ENCODE assay signal across 12 cellular contexts in the genomic region with DNA sequence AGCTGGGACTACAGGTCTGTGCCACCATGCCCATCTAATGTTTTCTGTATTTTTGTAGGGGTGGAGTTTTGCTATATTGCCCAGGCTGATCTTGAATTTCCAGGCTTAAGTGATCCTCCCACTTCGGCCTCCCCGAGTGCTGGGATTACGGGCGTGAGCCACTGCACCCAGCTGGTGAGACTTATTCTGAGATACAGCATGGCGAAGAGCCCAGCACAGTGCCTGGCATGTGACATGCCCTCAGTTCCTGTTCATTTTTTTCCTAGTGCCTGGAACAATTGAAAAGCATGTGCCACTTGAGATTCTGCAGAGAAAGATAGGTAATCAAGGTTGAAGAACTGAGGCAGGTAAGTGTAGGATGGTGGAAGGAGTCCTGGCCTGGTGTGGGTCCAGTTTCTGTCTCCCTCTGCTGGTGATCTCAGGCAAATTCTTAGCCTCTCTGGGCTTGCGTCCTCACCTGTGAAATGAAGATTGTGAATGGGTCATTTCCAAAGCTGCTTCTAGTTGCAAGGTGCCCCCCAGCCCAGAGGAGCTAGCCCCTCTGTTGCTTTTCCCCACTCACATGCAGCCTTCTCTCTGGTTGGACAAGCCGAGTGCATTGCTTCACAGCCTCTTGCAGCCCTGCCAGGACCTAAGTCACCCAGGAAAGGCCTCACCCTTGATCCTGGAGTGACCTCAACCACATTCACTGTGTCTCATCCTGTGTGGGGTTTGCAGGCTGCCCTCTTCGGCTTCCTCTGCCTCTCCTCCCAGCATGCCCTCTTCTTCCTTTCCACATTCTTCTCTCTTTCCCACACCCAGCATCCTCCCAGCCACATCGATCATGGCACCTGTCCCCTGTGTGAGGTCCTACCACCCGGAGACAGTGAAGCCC. TPM values are rescaled to one million over a fixed set of nuclear protein-coding genes. Genes with fewer than 3 reads are reported as not detected.
DNase-seq lines count a peak whose midpoint lies in the region; ATAC-seq and TF ChIP-seq lines count a peak whose summit lies in the region.
"Had no signal": no experiment of that assay in that cellular context is flagged by ENCODE, and none has a peak within 500 bp of the region (broad histone marks: within the 10 kb centered on the region; RNA-seq: fewer than 3 reads in every experiment).

No MANE protein-coding gene starts in this region.

- H3K27ac Mint-ChIP-seq in activated CD4-positive, alpha-beta T cell treated with anti-CD3 and anti-CD28 coated beads, Interleukin-2, amount 10 ng/mL, durations not matched to agents 7 days and 5 days, result peak overlapping the region; percentile 25
- H3K27ac Mint-ChIP-seq in immature natural killer cell, result no peak overlapping the region
- H3K27ac Mint-ChIP-seq: activated T-cell treated with anti-CD3 and anti-CD28 coated beads, Interleukin-2, amount 50 U/mL, for 72 hours; stimulated activated effector memory CD8-positive, alpha-beta T cell treated with anti-CD3 and anti-CD28 coated beads, Interleukin-12 subunit alpha, Interleukin-12 subunit beta, amount 100 ng/mL, for 72 hours had no signal

- intact Hi-C loops in posterior vena cava (cut with DNase I), result no loop called here

- H3K27me3 Mint-ChIP-seq in activated CD4-positive, alpha-beta T cell treated with anti-CD3 and anti-CD28 coated beads, Interleukin-2, amount 10 ng/mL, durations not matched to agents 7 days and 5 days, result peaks cover 32% of the 10 kb centered on the region
- peaks cover 3 to 15% (median 9%) of the 10 kb centered on the region in 3 donors for H3K27me3 Mint-ChIP-seq in immature natural killer cell (ENCODE audit: low read depth in 3 of 3)

- CTCF ChIA-PET in activated CD4-positive, alpha-beta T cell treated with anti-CD3 and anti-CD28 coated beads, Interleukin-2, amount 10 ng/mL, durations not matched to agents 7 days and 5 days (lab: Charles Lee), result interaction anchor here (1.3 to 2.2 kb wide), 2 partner anchors 10 to 21 kb away, joined by 4 read pairs; no protein-coding TSS in a partner anchor

- TF ChIP-seq CTCF in LNCaP clone FGC (IDR thresholded peaks at IDR 0.05; ENCODE audit: control insufficient read depth, extremely low read depth, insufficient read depth) (peak; percentile 30; the same call in 1 of the 2 replicates), coronary artery (IDR thresholded peaks at IDR 0.05) (no peak)

- H3K36me3 Mint-ChIP-seq in activated CD4-positive, alpha-beta T cell treated with anti-CD3 and anti-CD28 coated beads, Interleukin-2, amount 10 ng/mL, durations not matched to agents 7 days and 5 days (ENCODE audit: low read depth), result no peaks in the 10 kb centered on the region
- no peaks in the 10 kb centered on the region for H3K36me3 Mint-ChIP-seq in immature natural killer cell
- H3K36me3 Mint-ChIP-seq: stimulated activated effector memory CD8-positive, alpha-beta T cell treated with anti-CD3 and anti-CD28 coated beads, Interleukin-12 subunit alpha, Interleukin-12 subunit beta, amount 100 ng/mL, for 72 hours had no signal

- peaks cover under 1% of the 10 kb centered on the region for H3K4me1 Mint-ChIP-seq in activated CD4-positive, alpha-beta T cell treated with anti-CD3 and anti-CD28 coated beads, Interleukin-2, amount 10 ng/mL, durations not matched to agents 7 days and 5 days
- peaks cover 6 to 21% of the 10 kb centered on the region in 2 donors for H3K4me1 Mint-ChIP-seq in immature natural killer cell

- ATAC-seq in HG03108 (IDR thresholded peaks at IDR 0.05; ENCODE audit: unreplicated experiment) (no peak), HG03457 (IDR thresholded peaks at IDR 0.05; ENCODE audit: unreplicated experiment) (no peak)
- ATAC-seq: activated T-cell treated with anti-CD3 and anti-CD28 coated beads, Interleukin-2, amount 50 U/mL, for 72 hours; stimulated activated effector memory CD8-positive, alpha-beta T cell treated with anti-CD3 and anti-CD28 coated beads, Interleukin-12 subunit alpha, Interleukin-12 subunit beta, amount 100 ng/mL, for 72 hours had no signal

- H3K4me3 ChIP-seq in LNCaP clone FGC (ENCODE audit: low read depth, low read length) (no peak overlapping the region), coronary artery (no peak overlapping the region)

- POLR2A ChIA-PET in activated CD4-positive, alpha-beta T cell treated with anti-CD3 and anti-CD28 coated beads, Interleukin-2, amount 10 ng/mL, durations not matched to agents 7 days and 5 days (lab: Charles Lee), result no interaction called here

- DNase-seq in activated CD4-positive, alpha-beta T cell treated with anti-CD3 and anti-CD28 coated beads, Interleukin-2, amount 10 ng/mL, durations not matched to agents 7 days and 5 days, result no peak
- DNase-seq in activated CD4-positive, alpha-beta T cell treated with anti-CD3 and anti-CD28 coated beads, Interleukin-2, amount 50 U/mL, for 4 hours, result no peak
- DNase-seq in LNCaP clone FGC (ENCODE audit: low read depth) (no peak), coronary artery (ENCODE audit: low spot score) (peak; percentile 63), posterior vena cava (ENCODE audit: low spot score) (peak; percentile 32), immature natural killer cell (no peak)
- DNase-seq: activated T-cell treated with anti-CD3 and anti-CD28 coated beads, Interleukin-2, amount 50 U/mL, for 72 hours; NCI-H526 had no signal

- no peak overlapping the region for H3K4me3 Mint-ChIP-seq in activated CD4-positive, alpha-beta T cell treated with anti-CD3 and anti-CD28 coated beads, Interleukin-2, amount 10 ng/mL, durations not matched to agents 7 days and 5 days
- H3K4me3 Mint-ChIP-seq in immature natural killer cell, result no peak overlapping the region
- H3K4me3 Mint-ChIP-seq: activated T-cell treated with anti-CD3 and anti-CD28 coated beads, Interleukin-2, amount 50 U/mL, for 72 hours; stimulated activated effector memory CD8-positive, alpha-beta T cell treated with anti-CD3 and anti-CD28 coated beads, Interleukin-12 subunit alpha, Interleukin-12 subunit beta, amount 100 ng/mL, for 72 hours had no signal

- no peaks in the 10 kb centered on the region for H3K9me3 Mint-ChIP-seq in activated CD4-positive, alpha-beta T cell treated with anti-CD3 and anti-CD28 coated beads, Interleukin-2, amount 10 ng/mL, durations not matched to agents 7 days and 5 days
- no peaks in the 10 kb centered on the region for H3K9me3 Mint-ChIP-seq in immature natural killer cell
- H3K9me3 Mint-ChIP-seq: activated T-cell treated with anti-CD3 and anti-CD28 coated beads, Interleukin-2, amount 50 U/mL, for 72 hours; stimulated activated effector memory CD8-positive, alpha-beta T cell treated with anti-CD3 and anti-CD28 coated beads, Interleukin-12 subunit alpha, Interleukin-12 subunit beta, amount 100 ng/mL, for 72 hours had no signal

- H3K27ac ChIP-seq in coronary artery, result no peak overlapping the region

RNA-seq across cellular contexts. Expression of a gene that starts 4.3 kb away (rescaled TPM):
- not detected for total RNA-seq in activated CD4-positive, alpha-beta T cell treated with anti-CD3 and anti-CD28 coated beads, Interleukin-2, amount 10 ng/mL, durations not matched to agents 7 days and 5 days
- not detected for total RNA-seq in posterior vena cava
- not detected for polyA plus RNA-seq in immature natural killer cell
- total RNA-seq: activated T-cell treated with anti-CD3 and anti-CD28 coated beads, Interleukin-2, amount 50 U/mL, for 72 hours; M059J had no signal

Comparison
In these comparisons a context has a peak if more than half of its experiments do, and no peak if none do; other contexts are left out.
1. DNase-seq: peak in coronary artery (single experiment) and posterior vena cava (single experiment); none in activated CD4-positive, alpha-beta T cell treated with anti-CD3 and anti-CD28 coated beads, Interleukin-2, amount 10 ng/mL, durations not matched to agents 7 days and 5 days (single experiment), activated CD4-positive, alpha-beta T cell treated with anti-CD3 and anti-CD28 coated beads, Interleukin-2, amount 50 U/mL, for 4 hours (0 of 2), LNCaP clone FGC (single experiment) and immature natural killer cell (0 of 3).